ENCODE assay signal across 23 cellular contexts in the genomic region with DNA sequence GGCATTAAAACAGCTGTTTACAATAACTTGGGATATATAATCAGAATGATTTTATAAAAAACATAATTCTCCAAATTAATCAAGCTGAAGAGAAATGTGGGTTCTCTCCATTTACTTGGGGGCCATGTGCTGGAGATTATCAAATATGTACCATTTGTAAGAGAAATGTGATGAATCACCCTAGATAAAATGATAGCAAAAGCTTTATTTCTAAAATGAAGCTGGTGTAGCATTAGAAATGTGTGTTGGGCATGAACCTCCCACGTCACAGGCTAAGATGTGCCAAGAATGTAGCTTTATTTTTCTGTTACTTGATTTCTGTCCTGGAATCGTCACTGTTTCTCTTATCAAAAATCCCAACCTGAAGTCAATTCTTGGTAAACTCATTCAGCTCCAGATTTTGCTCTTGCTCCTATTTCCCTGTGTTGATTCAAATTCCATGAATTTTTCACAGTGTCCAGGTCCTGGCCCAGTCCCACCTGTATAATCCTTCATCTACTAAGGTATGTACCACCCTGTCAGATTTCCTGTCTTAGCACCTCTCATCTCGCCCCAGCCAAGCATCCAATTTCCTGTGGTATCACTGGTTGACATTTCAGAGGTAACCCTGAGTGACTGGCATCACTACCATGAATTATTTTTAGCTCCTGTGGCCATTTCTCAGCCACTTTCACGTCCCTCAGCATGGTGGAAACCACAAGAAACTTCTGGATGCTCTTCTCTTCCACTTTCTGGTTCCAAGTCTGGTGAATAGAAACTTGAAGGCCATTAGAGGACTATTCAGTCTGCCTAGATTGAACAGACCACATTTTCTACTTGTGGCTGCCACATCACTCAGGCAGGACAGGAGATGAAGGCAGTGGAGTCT.
"Had no signal": no experiment of that assay in that cellular context is flagged by ENCODE, and none has a peak within 500 bp of the region (broad histone marks: within the 10 kb centered on the region; RNA-seq: fewer than 3 reads in every experiment).

No MANE protein-coding gene starts in this region.

- H3K4me2 ChIP-seq: smooth muscle cell had no signal

- H3K9me3 ChIP-seq: adrenal gland, ascending aorta, sigmoid colon, stomach, tibial artery had no signal

- H3K4me1 ChIP-seq: adrenal gland, sigmoid colon, stomach had no signal

- DNase-seq: activated CD4-positive, alpha-beta T cell treated with anti-CD3 and anti-CD28 coated beads for 4 hours; activated CD4-positive, alpha-beta T cell treated with anti-CD3 and anti-CD28 coated beads, Interleukin-2, amount 50 U/mL, for 4 hours; activated CD4-positive, CD25-positive, alpha-beta regulatory T cell; activated effector memory CD4-positive, alpha-beta T cell treated with Interleukin-2 at 50 U/mL for 16 hours; activated naive CD4-positive, alpha-beta T cell treated with Interleukin-2 at 50 U/mL for 16 hours; activated naive CD8-positive, alpha-beta T cell treated with anti-CD3 and anti-CD28 coated beads for 36 hours; adrenal gland; brain microvascular endothelial cell; central memory CD4-positive, alpha-beta T cell; head of caudate nucleus; hypothalamus; immature natural killer cell; midbrain; natural killer cell; posterior cingulate gyrus; sigmoid colon; stimulated activated CD4-positive, alpha-beta T cell treated with anti-CD3 and anti-CD28 coated beads, Interleukin-2, amount 100 ng/mL, for 24 hours; stimulated activated naive B cell treated with anti-CD40 and anti-IgM and Interleukin-4, amounts not matched to agents 10 μg/mL and 1 μg/mL and 100 μg/mL, for 72 hours; stomach; T-helper 1 cell; tibial artery had no signal

- H3K27me3 ChIP-seq: adrenal gland, ascending aorta, brain microvascular endothelial cell, sigmoid colon, stomach, tibial artery had no signal

- ATAC-seq: natural killer cell; stimulated activated naive B cell treated with anti-CD40 and anti-IgM and Interleukin-4, amounts not matched to agents 10 μg/mL and 1 μg/mL and 100 μg/mL, for 72 hours had no signal

- H3K4me3 ChIP-seq: adrenal gland, ascending aorta, sigmoid colon, smooth muscle cell, stomach, tibial artery had no signal

- H3K36me3 ChIP-seq: adrenal gland, ascending aorta, brain microvascular endothelial cell, sigmoid colon, stomach, tibial artery had no signal

- H3K27ac ChIP-seq: adrenal gland, ascending aorta, brain microvascular endothelial cell, sigmoid colon, stomach, tibial artery had no signal
